In the genomic region with DNA sequence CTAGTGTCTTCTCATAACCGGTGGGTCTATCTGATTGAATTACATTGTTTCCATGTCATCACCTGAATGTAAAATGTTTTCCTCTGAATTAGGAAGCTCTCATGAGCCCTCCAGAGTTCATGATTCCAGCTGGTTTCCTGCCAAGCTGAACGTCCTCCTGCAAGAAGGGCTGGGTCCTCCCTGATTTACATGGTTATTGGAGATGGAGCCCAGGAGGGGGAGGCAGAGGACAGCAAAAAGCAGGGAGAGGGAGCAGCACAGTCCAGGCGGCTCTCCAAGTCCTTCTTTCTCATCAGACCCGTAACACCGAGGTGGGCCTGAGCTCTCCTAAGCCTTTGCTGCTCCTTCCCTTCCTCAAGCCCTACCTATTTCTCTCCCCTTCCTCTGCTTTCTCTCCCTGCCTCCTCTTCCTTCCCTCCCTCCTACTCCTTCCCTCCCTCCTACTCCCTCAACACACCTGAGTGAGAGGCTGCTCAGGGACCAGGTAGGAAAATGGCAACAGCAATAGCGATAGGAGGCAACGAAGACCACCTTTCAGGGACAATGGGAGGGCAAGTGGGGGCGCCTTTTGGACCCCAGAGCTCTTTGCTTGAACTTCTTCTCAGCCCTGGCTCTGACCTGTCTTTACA, we compare ENCODE assay signal across 8 cellular contexts.
DNase-seq lines count a peak whose midpoint lies in the region; ATAC-seq and TF ChIP-seq lines count a peak whose summit lies in the region.

No MANE protein-coding gene starts in this region.

- H3K4me1 Mint-ChIP-seq in nephron, result no peaks in the 10 kb centered on the region
- no peaks in the 10 kb centered on the region for H3K4me1 Mint-ChIP-seq in activated CD8-positive, alpha-beta memory T cell treated with anti-CD3 and anti-CD28 coated beads, Interleukin-2, amount 10 ng/mL, durations not matched to agents 7 days and 5 days

- H3K27me3 Mint-ChIP-seq in nephron (ENCODE audit: low read depth), result peaks cover 33% of the 10 kb centered on the region
- H3K27me3 Mint-ChIP-seq in activated CD8-positive, alpha-beta memory T cell treated with anti-CD3 and anti-CD28 coated beads, Interleukin-2, amount 10 ng/mL, durations not matched to agents 7 days and 5 days, result peaks cover 2% of the 10 kb centered on the region

- DNase-seq in D341Med (ENCODE audit: low spot score) (peak; percentile 57), HuH-7.5 (ENCODE audit: low spot score) (peak; percentile 23), OCI-M1 (lab: John Stamatoyannopoulos, UW) (peak; percentile 36)
- DNase-seq in activated CD8-positive, alpha-beta memory T cell treated with anti-CD3 and anti-CD28 coated beads, Interleukin-2, amount 10 ng/mL, durations not matched to agents 7 days and 5 days, result no peak

- H3K27ac Mint-ChIP-seq in nephron, result no peak overlapping the region
- no peak overlapping the region for H3K27ac Mint-ChIP-seq in activated CD8-positive, alpha-beta memory T cell treated with anti-CD3 and anti-CD28 coated beads, Interleukin-2, amount 10 ng/mL, durations not matched to agents 7 days and 5 days

- no peak overlapping the region for H3K4me3 Mint-ChIP-seq in nephron
- no peak overlapping the region for H3K4me3 Mint-ChIP-seq in activated CD8-positive, alpha-beta memory T cell treated with anti-CD3 and anti-CD28 coated beads, Interleukin-2, amount 10 ng/mL, durations not matched to agents 7 days and 5 days

- TF ChIP-seq CTCF in nephron (IDR thresholded peaks at IDR 0.05; ENCODE audit: unreplicated experiment in 3 of 3), result peak; percentile 73 to 82 (median 78)

- ATAC-seq in esophagus mucosa, result peak; percentile 73
- no peak for ATAC-seq in HG03135 (IDR thresholded peaks at IDR 0.05; ENCODE audit: unreplicated experiment)
- ATAC-seq in activated CD8-positive, alpha-beta memory T cell treated with anti-CD3 and anti-CD28 coated beads, Interleukin-2, amount 10 ng/mL, durations not matched to agents 7 days and 5 days, result no peak
- no peak for ATAC-seq in GM19452 (IDR thresholded peaks at IDR 0.05; ENCODE audit: unreplicated experiment)

- peaks cover 6% of the 10 kb centered on the region for H3K9me3 Mint-ChIP-seq in nephron
- H3K9me3 Mint-ChIP-seq in activated CD8-positive, alpha-beta memory T cell treated with anti-CD3 and anti-CD28 coated beads, Interleukin-2, amount 10 ng/mL, durations not matched to agents 7 days and 5 days (ENCODE audit: low read depth), result peaks cover 3% of the 10 kb centered on the region

- H3K36me3 Mint-ChIP-seq in nephron (ENCODE audit: low read depth), result no peaks in the 10 kb centered on the region
- no peaks in the 10 kb centered on the region for H3K36me3 Mint-ChIP-seq in activated CD8-positive, alpha-beta memory T cell treated with anti-CD3 and anti-CD28 coated beads, Interleukin-2, amount 10 ng/mL, durations not matched to agents 7 days and 5 days

- CTCF ChIA-PET in activated CD8-positive, alpha-beta memory T cell treated with anti-CD3 and anti-CD28 coated beads, Interleukin-2, amount 10 ng/mL, durations not matched to agents 7 days and 5 days (lab: Charles Lee), result no interaction called here
